ENCODE assay signal across 1 cellular context in the genomic region with DNA sequence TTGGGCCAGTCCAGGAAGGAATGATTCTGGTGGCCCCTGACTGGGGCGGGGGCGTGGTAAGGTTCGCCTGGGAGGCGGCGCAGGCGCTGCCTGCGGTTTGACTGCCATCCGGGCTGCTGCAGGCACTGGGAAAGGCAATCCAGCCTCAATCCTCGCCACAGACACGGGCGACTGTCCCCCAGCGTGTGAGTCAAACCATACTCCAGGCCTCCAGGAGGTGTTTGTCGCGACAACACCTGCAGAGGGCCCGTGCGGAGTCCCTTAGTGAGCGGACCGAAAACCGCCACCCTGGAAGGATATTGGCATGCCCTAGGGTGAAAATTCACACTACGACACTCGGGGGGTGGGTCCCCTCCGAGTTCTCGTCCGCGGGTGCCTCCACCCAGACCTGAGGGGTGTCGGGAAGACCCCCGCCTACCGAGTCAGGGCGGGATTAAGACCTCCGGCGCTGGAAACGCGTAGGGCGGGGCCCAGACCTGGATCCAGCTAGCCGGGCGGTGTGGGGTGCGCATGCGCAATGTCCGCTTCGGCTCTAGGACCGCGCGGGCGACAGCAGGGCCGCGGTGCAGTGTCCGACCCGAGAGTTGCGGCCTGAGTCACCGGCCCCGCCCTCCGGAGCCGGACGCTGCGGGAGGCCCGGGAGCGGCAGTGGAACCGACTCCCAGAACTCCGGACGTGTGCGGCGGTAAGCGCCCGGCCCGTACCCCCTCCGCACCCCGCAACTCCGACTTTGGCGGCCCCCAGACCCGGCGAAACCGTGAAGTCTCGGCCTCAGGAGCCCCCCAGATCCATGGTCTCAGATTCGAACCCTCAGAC.
A peak's percentile ranks its signal among the peaks of the same experiment; 100 is the strongest.
TF ChIP-seq lines count a peak whose summit lies in the region.

A gene (plus strand): TSS at position 594 of the 816 bp plus-strand sequence. CDS start 946 bp downstream, outside the sequence.

TF ChIP-seq in HEK293, 187 proteins besides CTCF, POLR2A, EP300 and RAD21 (continued from another document and continues in another):
- TF ChIP-seq, protein P1, sequence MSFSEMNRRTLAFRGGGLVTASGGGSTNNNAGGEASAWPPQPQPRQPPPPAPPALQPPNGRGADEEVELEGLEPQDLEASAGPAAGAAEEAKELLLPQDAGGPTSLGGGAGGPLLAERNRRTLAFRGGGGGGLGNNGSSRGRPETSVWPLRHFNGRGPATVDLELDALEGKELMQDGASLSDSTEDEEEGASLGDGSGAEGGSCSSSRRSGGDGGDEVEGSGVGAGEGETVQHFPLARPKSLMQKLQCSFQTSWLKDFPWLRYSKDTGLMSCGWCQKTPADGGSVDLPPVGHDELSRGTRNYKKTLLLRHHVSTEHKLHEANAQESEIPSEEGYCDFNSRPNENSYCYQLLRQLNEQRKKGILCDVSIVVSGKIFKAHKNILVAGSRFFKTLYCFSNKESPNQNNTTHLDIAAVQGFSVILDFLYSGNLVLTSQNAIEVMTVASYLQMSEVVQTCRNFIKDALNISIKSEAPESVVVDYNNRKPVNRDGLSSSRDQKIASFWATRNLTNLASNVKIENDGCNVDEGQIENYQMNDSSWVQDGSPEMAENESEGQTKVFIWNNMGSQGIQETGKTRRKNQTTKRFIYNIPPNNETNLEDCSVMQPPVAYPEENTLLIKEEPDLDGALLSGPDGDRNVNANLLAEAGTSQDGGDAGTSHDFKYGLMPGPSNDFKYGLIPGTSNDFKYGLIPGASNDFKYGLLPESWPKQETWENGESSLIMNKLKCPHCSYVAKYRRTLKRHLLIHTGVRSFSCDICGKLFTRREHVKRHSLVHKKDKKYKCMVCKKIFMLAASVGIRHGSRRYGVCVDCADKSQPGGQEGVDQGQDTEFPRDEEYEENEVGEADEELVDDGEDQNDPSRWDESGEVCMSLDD (tag by site-specific recombination; IDR thresholded peaks at IDR 0.05): peak; percentile 98
- TF ChIP-seq ZNF19 (tag by site-specific recombination; IDR thresholded peaks at IDR 0.05; ENCODE audit: low read depth) (no peak), ZNF837 (tag by site-specific recombination; IDR thresholded peaks at IDR 0.05) (peak; percentile 64; the same call in 1 of the 2 replicates), MYNN (tag by site-specific recombination; IDR thresholded peaks at IDR 0.05; ENCODE audit: borderline replicate concordance) (no peak), ZNF600 (tag by site-specific recombination; IDR thresholded peaks at IDR 0.05) (peak; percentile 90), ZNF223 (tag by site-specific recombination; IDR thresholded peaks at IDR 0.05) (0 out of 2 replicates have a peak, but pooled peaks have one; percentile 9), ZBTB7A (tag by site-specific recombination; IDR thresholded peaks at IDR 0.05; ENCODE audit: low read depth) (peak; percentile 96), SP3 (tag by site-specific recombination; IDR thresholded peaks at IDR 0.05) (peak; percentile 100), SCRT1 (tag by site-specific recombination; IDR thresholded peaks at IDR 0.05; ENCODE audit: borderline replicate concordance) (peak; percentile 17; the same call in 1 of the 2 replicates), SALL2 (tag by site-specific recombination; IDR thresholded peaks at IDR 0.05; ENCODE audit: borderline replicate concordance) (no peak), SP2 (tag by site-specific recombination; IDR thresholded peaks at IDR 0.05) (peak; percentile 98), ZNF768 (tag by site-specific recombination; IDR thresholded peaks at IDR 0.05) (no peak), ZNF555 (tag by site-specific recombination; conservative IDR thresholded peaks at IDR 0.05) (no peak), ZNF664 (tag by site-specific recombination; IDR thresholded peaks at IDR 0.05) (no peak), GFI1B (tag by site-specific recombination; IDR thresholded peaks at IDR 0.05) (peak; percentile 78; the same call in 1 of the 2 replicates), ZNF311 (tag by site-specific recombination; IDR thresholded peaks at IDR 0.05; ENCODE audit: borderline replicate concordance) (no peak), ZNF629 (tag by site-specific recombination; IDR thresholded peaks at IDR 0.05) (peak; percentile 89), GLIS2 (tag by site-specific recombination; IDR thresholded peaks at IDR 0.05) (peak; percentile 100), ZSCAN23 (tag by site-specific recombination; IDR thresholded peaks at IDR 0.05) (peak; percentile 62; the same call in 1 of the 2 replicates), ZNF366 (tag by site-specific recombination; conservative IDR thresholded peaks at IDR 0.05) (no peak; the same call in 1 of the 2 replicates), ZNF274 (IDR thresholded peaks at IDR 0.05; ENCODE audit: low read length) (no peak), ZNF274 (tag by site-specific recombination; IDR thresholded peaks at IDR 0.05; ENCODE audit: borderline replicate concordance) (no peak), ZNF585B (tag by site-specific recombination; IDR thresholded peaks at IDR 0.05) (no peak), KLF8 (tag by site-specific recombination; IDR thresholded peaks at IDR 0.05) (peak; percentile 100), ZNF510 (tag by site-specific recombination; IDR thresholded peaks at IDR 0.05; ENCODE audit: insufficient replicate concordance) (no peak), EGR2 (tag by site-specific recombination; IDR thresholded peaks at IDR 0.05; ENCODE audit: low read depth) (peak; percentile 71), ZFP69B (tag by site-specific recombination; IDR thresholded peaks at IDR 0.05) (peak; percentile 96), GLI2 (tag by site-specific recombination; IDR thresholded peaks at IDR 0.05; ENCODE audit: borderline replicate concordance, low read depth) (no peak), ZNF146 (tag by site-specific recombination; IDR thresholded peaks at IDR 0.05) (peak; percentile 24), ZNF112 (tag by site-specific recombination; IDR thresholded peaks at IDR 0.05) (no peak), OSR2 (tag by site-specific recombination; IDR thresholded peaks at IDR 0.05) (peak; percentile 33), TCF7L2 (IDR thresholded peaks at IDR 0.05; ENCODE audit: borderline replicate concordance, low read depth, low read length) (no peak), ZNF423 (tag by site-specific recombination; IDR thresholded peaks at IDR 0.05) (peak; percentile 68), ZBTB1 (tag by site-specific recombination; IDR thresholded peaks at IDR 0.05) (peak; percentile 98), WT1 (tag by site-specific recombination; IDR thresholded peaks at IDR 0.05) (peak; percentile 89), REPIN1 (tag by site-specific recombination; IDR thresholded peaks at IDR 0.05; ENCODE audit: low read depth) (peak; percentile 14; the same call in 1 of the 2 replicates), ZNF292 (tag by site-specific recombination; IDR thresholded peaks at IDR 0.05; ENCODE audit: borderline replicate concordance, low read depth) (no peak), ZNF660 (tag by site-specific recombination; IDR thresholded peaks at IDR 0.05) (peak; percentile 97), ZFP3 (tag by site-specific recombination; IDR thresholded peaks at IDR 0.05; ENCODE audit: low read depth) (no peak), ZNF514 (tag by site-specific recombination; IDR thresholded peaks at IDR 0.05) (no peak), OVOL3 (tag by site-specific recombination; IDR thresholded peaks at IDR 0.05) (0 out of 2 replicates have a peak, but pooled peaks have one; percentile 31), ZNF184 (tag by site-specific recombination; IDR thresholded peaks at IDR 0.05) (peak; percentile 88; the same call in 1 of the 2 replicates), ZNF426 (tag by site-specific recombination; IDR thresholded peaks at IDR 0.05) (no peak), ZNF121 (tag by site-specific recombination; IDR thresholded peaks at IDR 0.05) (no peak), ZNF560 (tag by site-specific recombination; IDR thresholded peaks at IDR 0.05; ENCODE audit: borderline replicate concordance) (no peak), ZNF777 (tag by site-specific recombination; IDR thresholded peaks at IDR 0.05; ENCODE audit: borderline replicate concordance) (peak; percentile 91)
- TF ChIP-seq, protein P2, sequence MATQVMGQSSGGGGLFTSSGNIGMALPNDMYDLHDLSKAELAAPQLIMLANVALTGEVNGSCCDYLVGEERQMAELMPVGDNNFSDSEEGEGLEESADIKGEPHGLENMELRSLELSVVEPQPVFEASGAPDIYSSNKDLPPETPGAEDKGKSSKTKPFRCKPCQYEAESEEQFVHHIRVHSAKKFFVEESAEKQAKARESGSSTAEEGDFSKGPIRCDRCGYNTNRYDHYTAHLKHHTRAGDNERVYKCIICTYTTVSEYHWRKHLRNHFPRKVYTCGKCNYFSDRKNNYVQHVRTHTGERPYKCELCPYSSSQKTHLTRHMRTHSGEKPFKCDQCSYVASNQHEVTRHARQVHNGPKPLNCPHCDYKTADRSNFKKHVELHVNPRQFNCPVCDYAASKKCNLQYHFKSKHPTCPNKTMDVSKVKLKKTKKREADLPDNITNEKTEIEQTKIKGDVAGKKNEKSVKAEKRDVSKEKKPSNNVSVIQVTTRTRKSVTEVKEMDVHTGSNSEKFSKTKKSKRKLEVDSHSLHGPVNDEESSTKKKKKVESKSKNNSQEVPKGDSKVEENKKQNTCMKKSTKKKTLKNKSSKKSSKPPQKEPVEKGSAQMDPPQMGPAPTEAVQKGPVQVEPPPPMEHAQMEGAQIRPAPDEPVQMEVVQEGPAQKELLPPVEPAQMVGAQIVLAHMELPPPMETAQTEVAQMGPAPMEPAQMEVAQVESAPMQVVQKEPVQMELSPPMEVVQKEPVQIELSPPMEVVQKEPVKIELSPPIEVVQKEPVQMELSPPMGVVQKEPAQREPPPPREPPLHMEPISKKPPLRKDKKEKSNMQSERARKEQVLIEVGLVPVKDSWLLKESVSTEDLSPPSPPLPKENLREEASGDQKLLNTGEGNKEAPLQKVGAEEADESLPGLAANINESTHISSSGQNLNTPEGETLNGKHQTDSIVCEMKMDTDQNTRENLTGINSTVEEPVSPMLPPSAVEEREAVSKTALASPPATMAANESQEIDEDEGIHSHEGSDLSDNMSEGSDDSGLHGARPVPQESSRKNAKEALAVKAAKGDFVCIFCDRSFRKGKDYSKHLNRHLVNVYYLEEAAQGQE (tag by site-specific recombination; IDR thresholded peaks at IDR 0.05): 0 out of 2 replicates have a peak, but pooled peaks have one; percentile 37
- TF ChIP-seq, protein P3, sequence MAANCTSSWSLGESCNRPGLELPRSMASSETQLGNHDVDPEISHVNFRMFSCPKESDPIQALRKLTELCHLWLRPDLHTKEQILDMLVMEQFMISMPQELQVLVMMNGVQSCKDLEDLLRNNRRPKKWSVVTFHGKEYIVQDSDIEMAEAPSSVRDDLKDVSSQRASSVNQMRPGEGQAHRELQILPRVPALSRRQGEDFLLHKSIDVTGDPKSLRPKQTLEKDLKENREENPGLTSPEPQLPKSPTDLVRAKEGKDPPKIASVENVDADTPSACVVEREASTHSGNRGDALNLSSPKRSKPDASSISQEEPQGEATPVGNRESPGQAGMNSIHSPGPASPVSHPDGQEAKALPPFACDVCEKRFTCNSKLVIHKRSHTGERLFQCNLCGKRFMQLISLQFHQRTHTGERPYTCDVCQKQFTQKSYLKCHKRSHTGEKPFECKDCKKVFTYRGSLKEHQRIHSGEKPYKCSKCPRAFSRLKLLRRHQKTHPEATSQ (tag by site-specific recombination; IDR thresholded peaks at IDR 0.05): peak; percentile 81; the same call in 1 of the 2 replicates
- TF ChIP-seq, protein P4, sequence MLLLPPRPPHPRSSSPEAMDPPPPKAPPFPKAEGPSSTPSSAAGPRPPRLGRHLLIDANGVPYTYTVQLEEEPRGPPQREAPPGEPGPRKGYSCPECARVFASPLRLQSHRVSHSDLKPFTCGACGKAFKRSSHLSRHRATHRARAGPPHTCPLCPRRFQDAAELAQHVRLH (tag by site-specific recombination; IDR thresholded peaks at IDR 0.05): peak; percentile 96
- TF ChIP-seq, protein P5, sequence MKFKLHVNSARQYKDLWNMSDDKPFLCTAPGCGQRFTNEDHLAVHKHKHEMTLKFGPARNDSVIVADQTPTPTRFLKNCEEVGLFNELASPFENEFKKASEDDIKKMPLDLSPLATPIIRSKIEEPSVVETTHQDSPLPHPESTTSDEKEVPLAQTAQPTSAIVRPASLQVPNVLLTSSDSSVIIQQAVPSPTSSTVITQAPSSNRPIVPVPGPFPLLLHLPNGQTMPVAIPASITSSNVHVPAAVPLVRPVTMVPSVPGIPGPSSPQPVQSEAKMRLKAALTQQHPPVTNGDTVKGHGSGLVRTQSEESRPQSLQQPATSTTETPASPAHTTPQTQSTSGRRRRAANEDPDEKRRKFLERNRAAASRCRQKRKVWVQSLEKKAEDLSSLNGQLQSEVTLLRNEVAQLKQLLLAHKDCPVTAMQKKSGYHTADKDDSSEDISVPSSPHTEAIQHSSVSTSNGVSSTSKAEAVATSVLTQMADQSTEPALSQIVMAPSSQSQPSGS (tag by site-specific recombination; IDR thresholded peaks at IDR 0.05; ENCODE audit: low read depth): peak; percentile 14; the same call in 1 of the 2 replicates
- TF ChIP-seq, protein P6, sequence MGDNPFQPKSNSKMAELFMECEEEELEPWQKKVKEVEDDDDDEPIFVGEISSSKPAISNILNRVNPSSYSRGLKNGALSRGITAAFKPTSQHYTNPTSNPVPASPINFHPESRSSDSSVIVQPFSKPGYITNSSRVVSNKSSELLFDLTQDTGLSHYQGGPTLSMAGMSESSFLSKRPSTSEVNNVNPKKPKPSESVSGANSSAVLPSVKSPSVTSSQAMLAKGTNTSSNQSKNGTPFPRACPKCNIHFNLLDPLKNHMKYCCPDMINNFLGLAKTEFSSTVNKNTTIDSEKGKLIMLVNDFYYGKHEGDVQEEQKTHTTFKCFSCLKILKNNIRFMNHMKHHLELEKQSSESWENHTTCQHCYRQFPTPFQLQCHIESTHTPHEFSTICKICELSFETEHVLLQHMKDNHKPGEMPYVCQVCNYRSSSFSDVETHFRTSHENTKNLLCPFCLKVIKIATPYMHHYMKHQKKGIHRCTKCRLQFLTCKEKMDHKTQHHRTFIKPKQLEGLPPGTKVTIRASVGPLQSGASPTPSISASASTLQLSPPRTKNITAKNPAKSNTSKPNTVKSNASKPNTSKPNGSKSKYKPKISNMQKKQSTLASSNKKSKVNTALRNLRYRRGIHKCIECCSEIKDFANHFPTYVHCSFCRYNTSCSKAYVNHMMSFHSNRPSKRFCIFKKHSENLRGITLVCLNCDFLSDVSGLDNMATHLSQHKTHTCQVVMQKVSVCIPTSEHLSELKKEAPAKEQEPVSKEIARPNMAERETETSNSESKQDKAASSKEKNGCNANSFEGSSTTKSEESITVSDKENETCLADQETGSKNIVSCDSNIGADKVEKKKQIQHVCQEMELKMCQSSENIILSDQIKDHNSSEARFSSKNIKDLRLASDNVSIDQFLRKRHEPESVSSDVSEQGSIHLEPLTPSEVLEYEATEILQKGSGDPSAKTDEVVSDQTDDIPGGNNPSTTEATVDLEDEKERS (tag by site-specific recombination; IDR thresholded peaks at IDR 0.05): no peak
- TF ChIP-seq, protein P7, sequence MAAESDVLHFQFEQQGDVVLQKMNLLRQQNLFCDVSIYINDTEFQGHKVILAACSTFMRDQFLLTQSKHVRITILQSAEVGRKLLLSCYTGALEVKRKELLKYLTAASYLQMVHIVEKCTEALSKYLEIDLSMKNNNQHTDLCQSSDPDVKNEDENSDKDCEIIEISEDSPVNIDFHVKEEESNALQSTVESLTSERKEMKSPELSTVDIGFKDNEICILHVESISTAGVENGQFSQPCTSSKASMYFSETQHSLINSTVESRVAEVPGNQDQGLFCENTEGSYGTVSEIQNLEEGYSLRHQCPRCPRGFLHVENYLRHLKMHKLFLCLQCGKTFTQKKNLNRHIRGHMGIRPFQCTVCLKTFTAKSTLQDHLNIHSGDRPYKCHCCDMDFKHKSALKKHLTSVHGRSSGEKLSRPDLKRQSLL (tag by site-specific recombination; IDR thresholded peaks at IDR 0.05): peak; percentile 82
